14 cellular contexts compared by ENCODE assay signal in the genomic region with DNA sequence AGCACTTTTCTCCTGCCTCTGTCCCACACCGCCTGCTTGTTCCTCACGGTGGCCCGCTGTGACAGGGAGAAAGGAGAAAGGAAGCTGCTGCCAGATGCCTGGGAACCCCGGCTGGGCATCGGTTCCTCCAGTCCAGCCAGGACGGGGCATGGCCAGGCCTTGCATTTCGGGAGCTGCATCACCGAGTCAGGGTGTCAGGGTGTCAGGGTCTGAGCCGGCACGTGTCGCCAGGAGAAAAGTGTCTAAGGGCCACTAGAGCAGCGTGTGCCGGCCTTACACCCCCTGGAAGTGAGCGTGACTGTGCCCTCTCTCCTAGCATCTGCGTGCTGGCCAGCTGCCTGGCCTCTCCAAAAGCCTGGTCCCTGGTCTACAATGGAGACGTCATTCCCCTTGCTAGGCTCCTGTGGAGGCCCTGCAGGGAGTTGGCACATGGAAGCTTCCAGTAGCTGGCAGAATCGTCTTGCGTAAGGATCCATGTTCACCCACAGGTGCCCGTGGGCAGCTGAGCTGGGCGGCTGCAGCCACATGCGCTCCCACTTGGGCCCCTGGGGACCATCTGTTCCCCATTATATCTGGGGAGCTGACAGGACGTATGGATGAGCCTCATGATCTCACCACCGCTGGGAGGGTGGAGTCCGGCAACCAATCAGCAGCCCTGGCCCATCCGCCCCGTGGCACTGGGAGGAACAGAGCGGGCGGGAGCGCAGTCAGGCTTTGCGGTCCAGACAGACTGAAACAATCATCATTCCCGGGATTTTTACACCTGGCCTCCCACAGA. TPM values are rescaled to one million over a fixed set of nuclear protein-coding genes. Genes with fewer than 3 reads are reported as not detected.
DNase-seq lines count a peak whose midpoint lies in the region; ATAC-seq, FAIRE-seq and TF ChIP-seq lines count a peak whose summit lies in the region.
"Had no signal": no experiment of that assay in that cellular context is flagged by ENCODE, and none has a peak within 500 bp of the region (broad histone marks: within the 10 kb centered on the region; RNA-seq: fewer than 3 reads in every experiment).

No MANE protein-coding gene starts in this region.

- no peak for FAIRE-seq in urothelium cell line (lab: Jason Lieb, UNC)

- TF ChIP-seq CTCF in right atrium auricular region (IDR thresholded peaks at IDR 0.05) (no peak), left ventricle myocardium inferior (IDR thresholded peaks at IDR 0.05; ENCODE audit: borderline replicate concordance) (no peak), WERI-Rb-1 (IDR thresholded peaks at IDR 0.05; ENCODE audit: low read depth, low read length) (no peak), left lung (IDR thresholded peaks at IDR 0.05) (no peak)

- H3K9me3 ChIP-seq in right atrium auricular region (no peaks in the 10 kb centered on the region), left ventricle myocardium inferior (replicated peaks) (no peaks in the 10 kb centered on the region), WERI-Rb-1 (ENCODE audit: severe bottlenecking) (no peaks in the 10 kb centered on the region), left lung (no peaks in the 10 kb centered on the region)

- H3K4me3 ChIP-seq in right atrium auricular region (no peak overlapping the region), left ventricle myocardium inferior (no peak overlapping the region), WERI-Rb-1 (ENCODE audit: low read depth, low read length) (no peak overlapping the region), left lung (no peak overlapping the region)
- H3K4me3 ChIP-seq: SK-N-MC, tibial nerve had no signal

- DNase-seq in right atrium auricular region (ENCODE audit: low spot score) (peak; percentile 44), left ventricle myocardium inferior (no peak), WERI-Rb-1 (peak; percentile 7), left lung (peak; percentile 22 to 64), urothelium cell line (ENCODE audit: low spot score) (peak; percentile 28), mucosa of gallbladder (ENCODE audit: low spot score) (no peak), NCI-H2081 treated with DMSO at 0.1 percent for 48 hours (lab: John Stamatoyannopoulos, UW) (no peak), NCI-H2081 (lab: John Stamatoyannopoulos, UW) (no peak)
- DNase-seq: activated CD4-positive, alpha-beta T cell treated with anti-CD3 and anti-CD28 coated beads for 1 hour; activated naive CD4-positive, alpha-beta T cell treated with anti-CD3 and anti-CD28 coated beads, Interleukin-2, amount 50 U/mL, for 16 hours; HFFc6; NCI-H510A treated with DMSO at 0.1 percent for 48 hours had no signal

- ATAC-seq in left lung = no peak

- H3K36me3 ChIP-seq in right atrium auricular region (no peaks in the 10 kb centered on the region), left ventricle myocardium inferior (no peaks in the 10 kb centered on the region), WERI-Rb-1 (no peaks in the 10 kb centered on the region), left lung (no peaks in the 10 kb centered on the region)
- H3K36me3 ChIP-seq: tibial nerve had no signal

- no peak overlapping the region for H3K27ac ChIP-seq in right atrium auricular region
- no peak overlapping the region for H3K27ac ChIP-seq in left ventricle myocardium inferior (replicated peaks)
- H3K27ac ChIP-seq in WERI-Rb-1 = no peak overlapping the region
- H3K27ac ChIP-seq in left lung = no peak overlapping the region
- H3K27ac ChIP-seq: SK-N-MC, tibial nerve had no signal

- H3K4me1 ChIP-seq in right atrium auricular region (no peaks in the 10 kb centered on the region), left ventricle myocardium inferior (no peaks in the 10 kb centered on the region), left lung (no peaks in the 10 kb centered on the region)
- H3K4me1 ChIP-seq: tibial nerve had no signal

- H3K27me3 ChIP-seq in right atrium auricular region (no peaks in the 10 kb centered on the region), left ventricle myocardium inferior (ENCODE audit: low read depth) (peaks cover 96% of the 10 kb centered on the region), WERI-Rb-1 (ENCODE audit: insufficient read depth, low read depth, severe bottlenecking) (no peaks in the 10 kb centered on the region), left lung (peaks cover 0 to 69% of the 10 kb centered on the region in 2 donors)
- H3K27me3 ChIP-seq: tibial nerve had no signal

- intact Hi-C loops in left ventricle myocardium inferior (cut with micrococcal nuclease) = no loop called here
- intact Hi-C loops in left lung (cut with DNase I) = no loop called here

RNA-seq across cellular contexts. Expression of a gene that starts 39.9 kb away (rescaled TPM):
- total RNA-seq in right atrium auricular region = not detected
- total RNA-seq in left ventricle myocardium inferior = not detected
- not detected for total RNA-seq in left lung
- total RNA-seq in mucosa of gallbladder = not detected
- total RNA-seq: HFFc6 had no signal

Comparison
In these comparisons a context has a peak if more than half of its experiments do, and no peak if none do; other contexts are left out.
1. DNase-seq: peak in right atrium auricular region (single experiment), WERI-Rb-1 (single experiment), left lung (2 of 2) and urothelium cell line (single experiment); none in left ventricle myocardium inferior (single experiment), mucosa of gallbladder (single experiment), NCI-H2081 treated with DMSO at 0.1 percent for 48 hours (single experiment) and NCI-H2081 (0 of 2).